In the genomic region with DNA sequence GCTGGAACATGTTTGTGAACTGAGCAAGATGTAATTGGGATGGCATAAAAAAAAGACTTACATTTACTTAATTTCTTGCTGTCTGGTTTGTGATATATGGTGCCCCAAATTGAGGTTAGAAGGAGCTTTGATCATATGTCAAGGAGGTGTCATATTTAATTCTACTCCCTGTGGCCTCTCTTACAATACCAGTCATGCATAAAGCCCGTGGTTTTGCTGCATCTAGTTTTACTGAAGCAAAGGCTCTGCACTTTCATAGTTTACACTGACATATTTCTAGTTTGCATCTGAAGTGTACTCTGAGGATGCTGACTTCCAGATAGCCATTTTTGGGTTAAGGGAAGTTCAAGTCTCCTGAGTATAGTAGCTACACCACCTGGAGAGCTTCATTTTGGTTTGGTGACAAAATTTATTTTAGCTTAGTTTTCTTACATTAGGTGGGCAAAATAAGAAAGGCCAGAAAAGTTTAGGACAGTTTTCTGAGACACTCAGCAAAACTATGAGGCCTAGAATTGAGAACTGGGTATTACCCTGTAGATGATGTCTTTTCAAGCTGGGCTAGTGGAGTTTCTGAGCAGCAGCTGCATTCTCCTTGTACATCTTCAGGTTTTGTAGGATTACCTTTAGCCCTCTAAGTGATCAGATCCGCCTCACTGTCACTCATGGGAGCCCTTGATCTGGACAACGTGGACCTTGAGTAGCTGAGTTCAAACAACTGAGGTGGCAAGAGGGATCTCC, we compare ENCODE assay signal across 2 cellular contexts. TPM values are rescaled to one million over a fixed set of nuclear protein-coding genes. Genes with fewer than 3 reads are reported as not detected.
"Had no signal": no experiment of that assay in that cellular context is flagged by ENCODE, and none has a peak within 500 bp of the region (broad histone marks: within the 10 kb centered on the region; RNA-seq: fewer than 3 reads in every experiment).

No MANE protein-coding gene starts in this region.

RNA-seq across cellular contexts. Expression of a gene that starts 48.4 kb away (rescaled TPM):
- total RNA-seq: left ventricle myocardium inferior, smooth muscle cell had no signal
